12 cellular contexts compared by ENCODE assay signal in the genomic region with DNA sequence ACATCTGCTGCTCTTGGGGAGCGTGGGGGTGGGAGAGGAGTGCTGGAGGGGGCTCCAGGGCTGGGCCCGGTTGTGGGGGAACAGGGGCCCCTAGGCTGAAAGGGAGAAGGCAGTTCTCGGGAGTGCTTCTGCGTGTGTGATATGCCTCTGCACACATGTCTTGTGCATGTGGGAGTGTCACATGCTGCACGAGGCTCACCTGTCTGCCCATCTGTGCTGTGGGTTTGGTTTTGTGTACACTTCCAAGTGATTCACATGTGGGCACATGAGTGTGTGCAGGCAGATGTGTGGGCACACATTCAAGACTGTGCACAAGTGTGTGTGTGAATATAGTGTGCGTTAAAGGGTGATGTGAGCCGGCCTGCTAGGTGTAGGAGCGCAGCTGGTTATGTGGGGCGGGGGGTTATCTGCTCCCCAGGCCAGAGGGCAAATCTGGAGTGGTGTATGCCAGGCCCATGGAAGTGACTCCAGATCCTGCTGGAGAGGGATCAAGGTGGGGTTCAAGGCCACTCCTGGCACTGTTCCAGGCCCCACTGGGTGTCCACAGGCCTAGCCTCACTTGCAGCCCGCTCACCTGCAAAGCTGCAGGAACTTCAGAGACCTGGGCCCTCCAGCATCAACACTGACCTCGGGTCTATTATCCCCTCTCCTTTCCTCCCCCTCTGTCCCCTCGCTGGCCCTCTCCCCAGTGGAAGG. TPM values are rescaled to one million over a fixed set of nuclear protein-coding genes. Genes with fewer than 3 reads are reported as not detected.
A peak's percentile ranks its signal among the peaks of the same experiment; 100 is the strongest.
DNase-seq lines count a peak whose midpoint lies in the region; TF ChIP-seq lines count a peak whose summit lies in the region.
"Had no signal": no experiment of that assay in that cellular context is flagged by ENCODE, and none has a peak within 500 bp of the region (broad histone marks: within the 10 kb centered on the region; RNA-seq: fewer than 3 reads in every experiment).

No MANE protein-coding gene starts in this region.

- TF ChIP-seq POLR2A in sigmoid colon (IDR thresholded peaks at IDR 0.05): no peak

- no peaks in the 10 kb centered on the region for H3K27me3 ChIP-seq in sigmoid colon

- no peak for TF ChIP-seq EP300 in sigmoid colon (IDR thresholded peaks at IDR 0.05)

- WGBS in sigmoid colon, 2 donors: 66 to 73% methylated on average over 12 of the region's 12 CpGs

- DNase-seq in COLO668 (lab: John Stamatoyannopoulos, UW; ENCODE audit: unreplicated experiment) (peak; percentile 8), inferior parietal cortex (ENCODE audit: extremely low spot score) (peak; percentile 20), sigmoid colon (no peak), NOMO-1 treated with dmso at 0.1 percent for 144 hours (lab: John Stamatoyannopoulos, UW; ENCODE audit: unreplicated experiment) (no peak), NCI-H2196 treated with DMSO at 0.1 percent for 48 hours (lab: John Stamatoyannopoulos, UW; ENCODE audit: unreplicated experiment) (no peak), iPS-NIHi11 (ENCODE audit: low spot score) (no peak), DMS114 treated with DMSO at 0.1 percent for 48 hours (lab: John Stamatoyannopoulos, UW; ENCODE audit: unreplicated experiment) (no peak)
- no peak for DNase-seq in activated T-helper 1 cell treated with anti-CD3 and anti-CD28 coated beads, Interleukin-12 subunit alpha, Interleukin-12 subunit beta, Interleukin-2, Interleukin-4 antibody, amounts not matched to agents 30 ng/mL and 10 ng/mL and 1 ng/mL, durations not matched to agents 14 hours and 24 hours and 36 hours (ENCODE audit: low spot score)
- DNase-seq: activated CD8-positive, alpha-beta memory T cell treated with anti-CD3 and anti-CD28 coated beads, Interleukin-2, amount 50 U/mL, for 48 hours; mucosa of descending colon; NCI-H1092 treated with DMSO at 0.1 percent for 48 hours had no signal

- H3K4me1 ChIP-seq in sigmoid colon: peaks cover 0 to 68% (median 58%) of the 10 kb centered on the region in 4 donors

- H3K9me3 ChIP-seq in sigmoid colon: no peaks in the 10 kb centered on the region
- H3K9me3 ChIP-seq: mucosa of descending colon had no signal

- H3K27ac Mint-ChIP-seq in activated T-helper 1 cell treated with anti-CD3 and anti-CD28 coated beads, Interleukin-12 subunit alpha, Interleukin-12 subunit beta, Interleukin-2, Interleukin-4 antibody, amounts not matched to agents 30 ng/mL and 10 ng/mL and 1 ng/mL, durations not matched to agents 14 hours and 24 hours and 36 hours: peak overlapping the region; percentile 34

- H3K36me3 Mint-ChIP-seq in activated T-helper 1 cell treated with anti-CD3 and anti-CD28 coated beads, Interleukin-12 subunit alpha, Interleukin-12 subunit beta, Interleukin-2, Interleukin-4 antibody, amounts not matched to agents 30 ng/mL and 10 ng/mL and 1 ng/mL, durations not matched to agents 14 hours and 24 hours and 36 hours (ENCODE audit: low read depth): no peaks in the 10 kb centered on the region

- H3K4me1 Mint-ChIP-seq in activated T-helper 1 cell treated with anti-CD3 and anti-CD28 coated beads, Interleukin-12 subunit alpha, Interleukin-12 subunit beta, Interleukin-2, Interleukin-4 antibody, amounts not matched to agents 30 ng/mL and 10 ng/mL and 1 ng/mL, durations not matched to agents 14 hours and 24 hours and 36 hours (ENCODE audit: low read depth): peaks cover 15% of the 10 kb centered on the region

- intact Hi-C loops in activated T-helper 1 cell treated with anti-CD3 and anti-CD28 coated beads, Interleukin-12 subunit alpha, Interleukin-12 subunit beta, Interleukin-2, Interleukin-4 antibody, amounts not matched to agents 30 ng/mL and 10 ng/mL and 1 ng/mL, durations not matched to agents 14 hours and 24 hours and 36 hours (cut with micrococcal nuclease): loop anchor here (10.0 kb wide), 1 partner anchor 1547 kb away; no protein-coding TSS in a partner anchor
- intact Hi-C loops in sigmoid colon (cut with DNase I): loop anchor here (5.0 kb wide), 1 partner anchor 94 kb away; a partner anchor contains a TSS

- H3K27me3 Mint-ChIP-seq in activated T-helper 1 cell treated with anti-CD3 and anti-CD28 coated beads, Interleukin-12 subunit alpha, Interleukin-12 subunit beta, Interleukin-2, Interleukin-4 antibody, amounts not matched to agents 30 ng/mL and 10 ng/mL and 1 ng/mL, durations not matched to agents 14 hours and 24 hours and 36 hours (ENCODE audit: insufficient read depth): peaks cover 36% of the 10 kb centered on the region

- H3K36me3 ChIP-seq in sigmoid colon: no peaks in the 10 kb centered on the region

- H3K4me3 Mint-ChIP-seq in activated T-helper 1 cell treated with anti-CD3 and anti-CD28 coated beads, Interleukin-12 subunit alpha, Interleukin-12 subunit beta, Interleukin-2, Interleukin-4 antibody, amounts not matched to agents 30 ng/mL and 10 ng/mL and 1 ng/mL, durations not matched to agents 14 hours and 24 hours and 36 hours: no peak overlapping the region

- no peaks in the 10 kb centered on the region for H3K9me3 Mint-ChIP-seq in activated T-helper 1 cell treated with anti-CD3 and anti-CD28 coated beads, Interleukin-12 subunit alpha, Interleukin-12 subunit beta, Interleukin-2, Interleukin-4 antibody, amounts not matched to agents 30 ng/mL and 10 ng/mL and 1 ng/mL, durations not matched to agents 14 hours and 24 hours and 36 hours

- TF ChIP-seq CTCF in sigmoid colon (IDR thresholded peaks at IDR 0.05): no peak

- H3K27ac ChIP-seq in sigmoid colon: peak overlapping the region; percentile 93 to 99 (median 98)
- H3K27ac ChIP-seq: SJSA1 had no signal

- H3K4me3 ChIP-seq in sigmoid colon: peak overlapping the region in 3 of 4 donors; percentile 73 to 84 (median 75)
- H3K4me3 ChIP-seq: mucosa of descending colon, SJSA1 had no signal

RNA-seq across cellular contexts. Expression of a gene that starts 3.8 kb away (rescaled TPM):
- total RNA-seq in activated T-helper 1 cell treated with anti-CD3 and anti-CD28 coated beads, Interleukin-12 subunit alpha, Interleukin-12 subunit beta, Interleukin-2, Interleukin-4 antibody, amounts not matched to agents 30 ng/mL and 10 ng/mL and 1 ng/mL, durations not matched to agents 14 hours and 24 hours and 36 hours: 0.02 and 0.08 TPM in 2 replicates
- 10 to 100 TPM in 1 of 4 donors, 1 to 10 TPM in 3; 3.8 to 18.6 (median 7.2) TPM for total RNA-seq in sigmoid colon
- 10 to 100 TPM in 1 of 3 donors, 1 to 10 TPM in 2; 1.8 to 12.9 (median 3.0) TPM for polyA plus RNA-seq in sigmoid colon

Comparison
In these comparisons a context has a peak if more than half of its experiments do, and no peak if none do; other contexts are left out.
1. DNase-seq: peak in COLO668 (single experiment) and inferior parietal cortex (single experiment); none in activated T-helper 1 cell treated with anti-CD3 and anti-CD28 coated beads, Interleukin-12 subunit alpha, Interleukin-12 subunit beta, Interleukin-2, Interleukin-4 antibody, amounts not matched to agents 30 ng/mL and 10 ng/mL and 1 ng/mL, durations not matched to agents 14 hours and 24 hours and 36 hours (single experiment), sigmoid colon (single experiment), NOMO-1 treated with dmso at 0.1 percent for 144 hours (single experiment), NCI-H2196 treated with DMSO at 0.1 percent for 48 hours (single experiment), iPS-NIHi11 (single experiment) and DMS114 treated with DMSO at 0.1 percent for 48 hours (single experiment).